ENCODE assay signal across 1 cellular context in genomic region chr9:76044420-76044819, GRCh38.
TF ChIP-seq lines count a peak whose summit lies in the region.

No MANE protein-coding gene starts in this region.

TF ChIP-seq in GM23338, 12 proteins besides CTCF, POLR2A, EP300 and RAD21 (continued from another document):
- TF ChIP-seq ETS1 (IDR thresholded peaks at IDR 0.05) (no peak), REST (IDR thresholded peaks at IDR 0.05; ENCODE audit: unreplicated experiment) (no peak), NANOG (IDR thresholded peaks at IDR 0.05; ENCODE audit: borderline replicate concordance) (no peak)
